Comparison of ENCODE assay signal across 10 cellular contexts in genomic region chr20:53652859-53653520, GRCh38. TPM values are rescaled to one million over a fixed set of nuclear protein-coding genes. Genes with fewer than 3 reads are reported as not detected.
DNase-seq lines count a peak whose midpoint lies in the region; ATAC-seq lines count a peak whose summit lies in the region.
"Had no signal": no experiment of that assay in that cellular context is flagged by ENCODE, and none has a peak within 500 bp of the region (broad histone marks: within the 10 kb centered on the region; RNA-seq: fewer than 3 reads in every experiment).

No MANE protein-coding gene starts in this region.

- no peaks in the 10 kb centered on the region for H3K9me3 ChIP-seq in CD4-positive, CD25-positive, alpha-beta regulatory T cell (ENCODE audit: control insufficient read depth in 2 of 2, low read length in 2 of 2)
- H3K9me3 ChIP-seq: ascending aorta had no signal

- peaks cover 23 to 51% (median 31%) of the 10 kb centered on the region in 4 donors for H3K4me1 Mint-ChIP-seq in CD4-positive, CD25-positive, alpha-beta regulatory T cell
- H3K4me1 Mint-ChIP-seq in activated naive CD8-positive, alpha-beta T cell treated with anti-CD3 and anti-CD28 coated beads, Interleukin-2, amount 10 ng/mL, durations not matched to agents 7 days and 5 days: peaks cover 45% of the 10 kb centered on the region
- peaks cover 33 to 59% (median 44%) of the 10 kb centered on the region in 3 donors for H3K4me1 Mint-ChIP-seq in naive B cell

- no peak for ATAC-seq in CD4-positive, CD25-positive, alpha-beta regulatory T cell (ENCODE audit: low read depth in 2 of 2)
- ATAC-seq in HG02970 (IDR thresholded peaks at IDR 0.05; ENCODE audit: low FRiP score, unreplicated experiment): peak; percentile 4
- no peak for ATAC-seq in activated naive CD8-positive, alpha-beta T cell treated with anti-CD3 and anti-CD28 coated beads, Interleukin-2, amount 10 ng/mL, durations not matched to agents 7 days and 5 days (ENCODE audit: low read depth)
- ATAC-seq in naive B cell (ENCODE audit: low read depth in 2 of 2): peak in 1 of 2 donors; percentile 18
- ATAC-seq in HG03039 (IDR thresholded peaks at IDR 0.05; ENCODE audit: unreplicated experiment): no peak

- H3K27me3 Mint-ChIP-seq in CD4-positive, CD25-positive, alpha-beta regulatory T cell: no peaks in the 10 kb centered on the region
- H3K27me3 Mint-ChIP-seq in activated naive CD8-positive, alpha-beta T cell treated with anti-CD3 and anti-CD28 coated beads, Interleukin-2, amount 10 ng/mL, durations not matched to agents 7 days and 5 days: no peaks in the 10 kb centered on the region
- no peaks in the 10 kb centered on the region for H3K27me3 Mint-ChIP-seq in naive B cell

- peak overlapping the region; percentile 91 to 98 (median 95) for H3K27ac Mint-ChIP-seq in CD4-positive, CD25-positive, alpha-beta regulatory T cell
- H3K27ac Mint-ChIP-seq in activated naive CD8-positive, alpha-beta T cell treated with anti-CD3 and anti-CD28 coated beads, Interleukin-2, amount 10 ng/mL, durations not matched to agents 7 days and 5 days: peak overlapping the region; percentile 98
- H3K27ac Mint-ChIP-seq in naive B cell: peak overlapping the region; percentile 93 to 98 (median 94)

- H3K36me3 Mint-ChIP-seq in CD4-positive, CD25-positive, alpha-beta regulatory T cell: no peaks in the 10 kb centered on the region
- no peaks in the 10 kb centered on the region for H3K36me3 Mint-ChIP-seq in activated naive CD8-positive, alpha-beta T cell treated with anti-CD3 and anti-CD28 coated beads, Interleukin-2, amount 10 ng/mL, durations not matched to agents 7 days and 5 days
- no peaks in the 10 kb centered on the region for H3K36me3 Mint-ChIP-seq in naive B cell

- POLR2A ChIA-PET in activated naive CD8-positive, alpha-beta T cell treated with anti-CD3 and anti-CD28 coated beads, Interleukin-2, amount 10 ng/mL, durations not matched to agents 7 days and 5 days (lab: Charles Lee): interaction anchor here (0.7 to 3.0 kb wide), 12 partner anchors 9 to 101 kb away, joined by 3 to 18 read pairs (median 3); partner anchors contain the start of gene ZNF217

- peak overlapping the region; percentile 72 for H3K27ac ChIP-seq in CD4-positive, CD25-positive, alpha-beta regulatory T cell (ENCODE audit: insufficient read depth, low read length, poor library complexity, severe bottlenecking)

- H3K36me3 ChIP-seq in CD4-positive, CD25-positive, alpha-beta regulatory T cell (ENCODE audit: control insufficient read depth, insufficient read depth, low read length): no peaks in the 10 kb centered on the region
- H3K36me3 ChIP-seq: ascending aorta had no signal

- peak overlapping the region; percentile 48 to 82 (median 75) for H3K4me3 Mint-ChIP-seq in CD4-positive, CD25-positive, alpha-beta regulatory T cell
- peak overlapping the region; percentile 81 for H3K4me3 Mint-ChIP-seq in activated naive CD8-positive, alpha-beta T cell treated with anti-CD3 and anti-CD28 coated beads, Interleukin-2, amount 10 ng/mL, durations not matched to agents 7 days and 5 days
- H3K4me3 Mint-ChIP-seq in naive B cell: peak overlapping the region; percentile 53 to 91 (median 75)

- H3K9me3 Mint-ChIP-seq in CD4-positive, CD25-positive, alpha-beta regulatory T cell: no peaks in the 10 kb centered on the region
- H3K9me3 Mint-ChIP-seq in activated naive CD8-positive, alpha-beta T cell treated with anti-CD3 and anti-CD28 coated beads, Interleukin-2, amount 10 ng/mL, durations not matched to agents 7 days and 5 days: no peaks in the 10 kb centered on the region
- no peaks in the 10 kb centered on the region for H3K9me3 Mint-ChIP-seq in naive B cell

- peaks cover 23% of the 10 kb centered on the region for H3K4me1 ChIP-seq in CD4-positive, CD25-positive, alpha-beta regulatory T cell (ENCODE audit: control insufficient read depth, insufficient read depth, low read length, poor library complexity, severe bottlenecking)

- peak overlapping the region; percentile 71 for H3K4me3 ChIP-seq in CD4-positive, CD25-positive, alpha-beta regulatory T cell (ENCODE audit: low read depth, low read length)
- H3K4me3 ChIP-seq: ascending aorta had no signal

- DNase-seq in CD4-positive, CD25-positive, alpha-beta regulatory T cell: no peak
- no peak for DNase-seq in activated naive CD8-positive, alpha-beta T cell treated with anti-CD3 and anti-CD28 coated beads, Interleukin-2, amount 10 ng/mL, durations not matched to agents 7 days and 5 days
- no peak for DNase-seq in naive B cell
- no peak for DNase-seq in NCI-H748 treated with DMSO at 0.1 percent for 48 hours (lab: John Stamatoyannopoulos, UW)
- no peak for DNase-seq in stimulated activated CD4-positive, alpha-beta T cell treated with anti-CD3 and anti-CD28 coated beads, Interleukin-4, amount 100 ng/mL, for 1 hour
- DNase-seq in NCI-H510A treated with DMSO at 0.1 percent for 48 hours (lab: John Stamatoyannopoulos, UW): no peak
- DNase-seq: NCI-H1105 had no signal

- H3K27me3 ChIP-seq in CD4-positive, CD25-positive, alpha-beta regulatory T cell (ENCODE audit: control insufficient read depth, insufficient read depth, low read length): no peaks in the 10 kb centered on the region
- H3K27me3 ChIP-seq: ascending aorta had no signal

RNA-seq across cellular contexts. Expression of gene ZNF217, which starts 59.4 kb away (rescaled TPM):
- 70.9 TPM for total RNA-seq in CD4-positive, CD25-positive, alpha-beta regulatory T cell
- 10 to 100 TPM; 15.6 to 28.6 (median 17.5) TPM for polyA plus RNA-seq in CD4-positive, CD25-positive, alpha-beta regulatory T cell
- total RNA-seq in activated naive CD8-positive, alpha-beta T cell treated with anti-CD3 and anti-CD28 coated beads, Interleukin-2, amount 10 ng/mL, durations not matched to agents 7 days and 5 days: 100 to 1,000 TPM; 133 to 144 TPM
- polyA plus RNA-seq in naive B cell (ENCODE audit: low read depth in 6 of 6): 10 to 100 TPM in 5 of 6 donors, 1 to 10 TPM in 1; 8.8 to 31.0 (median 24.7) TPM
